ENCODE assay signal across 8 cellular contexts in genomic region chr22:24555160-24555495, GRCh38. TPM values are rescaled to one million over a fixed set of nuclear protein-coding genes. Genes with fewer than 3 reads are reported as not detected.
DNase-seq lines count a peak whose midpoint lies in the region; ATAC-seq and TF ChIP-seq lines count a peak whose summit lies in the region.

No MANE protein-coding gene starts in this region.

- H3K27me3 Mint-ChIP-seq in activated B cell treated with CpG ODN at 0.5 μM for 24 hours (no peaks in the 10 kb centered on the region), immature natural killer cell (ENCODE audit: low read depth in 3 of 3) (peaks cover 4 to 11% (median 6%) of the 10 kb centered on the region in 3 donors)

- peaks cover 56 to 86% (median 80%) of the 10 kb centered on the region in 6 donors for H3K4me1 ChIP-seq in spleen

- H3K9me3 ChIP-seq in spleen: no peaks in the 10 kb centered on the region

- peak; percentile 60 for ATAC-seq in GM18873 (IDR thresholded peaks at IDR 0.05; ENCODE audit: low FRiP score, unreplicated experiment)
- peak; percentile 67 for ATAC-seq in HG03139 (IDR thresholded peaks at IDR 0.05; ENCODE audit: unreplicated experiment)
- ATAC-seq in activated B cell treated with CpG ODN at 0.5 μM for 24 hours (ENCODE audit: low read depth): peak; percentile 83

- peaks cover 88% of the 10 kb centered on the region for H3K4me1 Mint-ChIP-seq in activated B cell treated with CpG ODN at 0.5 μM for 24 hours
- H3K4me1 Mint-ChIP-seq in immature natural killer cell: peaks cover 56 to 80% of the 10 kb centered on the region in 2 donors

- DNase-seq in AG04449 (ENCODE audit: low read depth, low spot score): peak; percentile 92
- DNase-seq in NCI-H2227 (lab: John Stamatoyannopoulos, UW; ENCODE audit: unreplicated experiment): peak; percentile 96
- DNase-seq in activated B cell treated with CpG ODN at 0.5 μM for 24 hours: peak; percentile 94
- DNase-seq in caudate nucleus (lab: John Stamatoyannopoulos, UW): peak; percentile 84 to 100 (median 99)
- DNase-seq in immature natural killer cell: peak; percentile 96 to 98 (median 97)
- peak; percentile 100 for DNase-seq in spleen

- no peak for TF ChIP-seq POLR2A in spleen (IDR thresholded peaks at IDR 0.05)

- H3K27me3 ChIP-seq in spleen (replicated peaks in 1 of 7): no peaks in the 10 kb centered on the region

- H3K36me3 Mint-ChIP-seq in activated B cell treated with CpG ODN at 0.5 μM for 24 hours (ENCODE audit: low read depth) (peaks cover 60% of the 10 kb centered on the region), immature natural killer cell (peaks cover 0 to 22% (median 0%) of the 10 kb centered on the region in 3 donors)

- H3K9me3 Mint-ChIP-seq in activated B cell treated with CpG ODN at 0.5 μM for 24 hours: no peaks in the 10 kb centered on the region
- no peaks in the 10 kb centered on the region for H3K9me3 Mint-ChIP-seq in immature natural killer cell

- WGBS in spleen, 5 donors: 0 to 1% (median 0%) methylated on average over 22 to 25 of the region's 25 CpGs

- H3K4me3 ChIP-seq in AG04449 (ENCODE audit: low read depth, low read length) (peak overlapping the region; percentile 98), spleen (peak overlapping the region; percentile 83 to 99 (median 94))

- H3K36me3 ChIP-seq in spleen: peaks cover 0 to 50% (median 30%) of the 10 kb centered on the region in 6 donors

- H3K4me3 Mint-ChIP-seq in activated B cell treated with CpG ODN at 0.5 μM for 24 hours (peak overlapping the region; percentile 99), immature natural killer cell (peak overlapping the region; percentile 94 to 98 (median 97))

- peak overlapping the region; percentile 96 for H3K27ac Mint-ChIP-seq in activated B cell treated with CpG ODN at 0.5 μM for 24 hours
- H3K27ac Mint-ChIP-seq in immature natural killer cell: peak overlapping the region; percentile 95 to 99 (median 97)

- H3K27ac ChIP-seq in caudate nucleus (ENCODE audit: low read depth, low read length): peak overlapping the region; percentile 94
- peak overlapping the region; percentile 94 to 99 (median 98) for H3K27ac ChIP-seq in spleen

- TF ChIP-seq CTCF in AG04449 (IDR thresholded peaks at IDR 0.05; ENCODE audit: insufficient read depth, low read length, missing control alignments) (no peak), activated B cell treated with CpG ODN at 0.5 μM for 24 hours (IDR thresholded peaks at IDR 0.05) (no peak), spleen (IDR thresholded peaks at IDR 0.05 in 8 of 11, conservative IDR thresholded peaks at IDR 0.05 in 3 of 11) (no peak)

- intact Hi-C loops in activated B cell treated with CpG ODN at 0.5 μM for 24 hours (cut with micrococcal nuclease) (loop anchor here (1.0 to 5.0 kb wide), 6 partner anchors 52 to 641 kb away; partner anchors contain the start of gene CABIN1), spleen (cut with DNase I; ENCODE audit: low total_unique reads) (no loop called here)

- CTCF ChIA-PET in AG04449 (lab: Yijun Ruan, JAX) (interaction anchor here (0.8 kb wide), 1 partner anchor 9 kb away, joined by 3 read pairs; no protein-coding TSS in a partner anchor), activated B cell treated with CpG ODN at 0.5 μM for 24 hours (lab: Charles Lee) (interaction anchor here (1.6 kb wide), 1 partner anchor 30 kb away, joined by 4 read pairs; no protein-coding TSS in a partner anchor)

- POLR2A ChIA-PET in AG04449 (lab: Yijun Ruan, JAX): interaction anchor here (0.6 to 1.3 kb wide), 3 partner anchors 11 to 145 kb away, joined by 3 to 8 read pairs (median 3); no protein-coding TSS in a partner anchor
- POLR2A ChIA-PET in activated B cell treated with CpG ODN at 0.5 μM for 24 hours (lab: Charles Lee): interaction anchor here (0.6 to 3.8 kb wide), 24 partner anchors 13 to 1928 kb away, joined by 3 to 36 read pairs (median 4); partner anchors contain the start of genes ADORA2A, CABIN1, GNAZ and HPS4

RNA-seq across cellular contexts. Expression of gene GUCD1, which starts 0.2 kb away (rescaled TPM):
- 134 and 141 TPM in 2 replicates for total RNA-seq in activated B cell treated with CpG ODN at 0.5 μM for 24 hours
- 10 to 100 TPM; 41.1 to 65.1 (median 64.1) TPM for polyA plus RNA-seq in immature natural killer cell
- 100 to 1,000 TPM in 5 of 7 donors, 10 to 100 TPM in 2; 85.4 to 162 (median 112) TPM for total RNA-seq in spleen
- polyA plus RNA-seq in spleen: 100 to 1,000 TPM in 2 of 3 donors, 10 to 100 TPM in 1; 82.6 to 108 (median 105) TPM

RNA-seq across cellular contexts. Expression of gene SNRPD3, which starts 0.7 kb away (rescaled TPM):
- 96.5 and 98.6 TPM in 2 replicates for total RNA-seq in activated B cell treated with CpG ODN at 0.5 μM for 24 hours
- 100 to 1,000 TPM in 2 of 3 donors, 10 to 100 TPM in 1; 56.6 to 116 (median 113) TPM for polyA plus RNA-seq in immature natural killer cell
- total RNA-seq in spleen: 100 to 1,000 TPM in 2 of 7 donors, 10 to 100 TPM in 5; 52.0 to 142 (median 66.3) TPM
- 100 to 1,000 TPM in 2 of 3 donors, 10 to 100 TPM in 1; 89.8 to 113 (median 113) TPM for polyA plus RNA-seq in spleen

RNA-seq across cellular contexts. Expression of gene LRRC75B, which starts 37.7 kb away (rescaled TPM):
- total RNA-seq in activated B cell treated with CpG ODN at 0.5 μM for 24 hours (0.34 and 0.82 TPM in 2 replicates), spleen (1 to 10 TPM; 2.9 to 6.6 (median 5.3) TPM)
- polyA plus RNA-seq in immature natural killer cell (1 to 10 TPM; 2.1 to 2.9 (median 2.7) TPM), spleen (1 to 10 TPM; 3.4 to 6.7 (median 6.4) TPM)

RNA-seq across cellular contexts. Expression of gene GGT1, which starts 47.9 kb away (rescaled TPM):
- total RNA-seq in activated B cell treated with CpG ODN at 0.5 μM for 24 hours (7.3 and 7.6 TPM in 2 replicates), spleen (10 to 100 TPM; 11.3 to 22.9 (median 18.4) TPM)
- polyA plus RNA-seq in immature natural killer cell (1 to 10 TPM in 2 of 3 donors, not detected in 1; 1.2 to 4.8 TPM), spleen (10 to 100 TPM; 10.9 to 27.2 (median 15.1) TPM)

RNA-seq across cellular contexts. Expression of gene UPB1, which starts 60.0 kb away (rescaled TPM):
- total RNA-seq in activated B cell treated with CpG ODN at 0.5 μM for 24 hours (1.1 and 1.3 TPM in 2 replicates), spleen (1 to 10 TPM in 6 of 7 donors, under 1 TPM in 1; 0.92 to 3.9 (median 2.0) TPM)
- polyA plus RNA-seq in immature natural killer cell (not detected), spleen (1 to 10 TPM in 1 of 3 donors, under 1 TPM in 2; 0.38 to 1.5 (median 0.47) TPM)

Comparison
In these comparisons a context has a peak if more than half of its experiments do, and no peak if none do; other contexts are left out.
1. Peak in every context shown above with its lines: DNase-seq, ATAC-seq, H3K4me3 ChIP-seq and H3K27ac ChIP-seq.